ENCODE assay signal across 1 cellular context in the genomic region with DNA sequence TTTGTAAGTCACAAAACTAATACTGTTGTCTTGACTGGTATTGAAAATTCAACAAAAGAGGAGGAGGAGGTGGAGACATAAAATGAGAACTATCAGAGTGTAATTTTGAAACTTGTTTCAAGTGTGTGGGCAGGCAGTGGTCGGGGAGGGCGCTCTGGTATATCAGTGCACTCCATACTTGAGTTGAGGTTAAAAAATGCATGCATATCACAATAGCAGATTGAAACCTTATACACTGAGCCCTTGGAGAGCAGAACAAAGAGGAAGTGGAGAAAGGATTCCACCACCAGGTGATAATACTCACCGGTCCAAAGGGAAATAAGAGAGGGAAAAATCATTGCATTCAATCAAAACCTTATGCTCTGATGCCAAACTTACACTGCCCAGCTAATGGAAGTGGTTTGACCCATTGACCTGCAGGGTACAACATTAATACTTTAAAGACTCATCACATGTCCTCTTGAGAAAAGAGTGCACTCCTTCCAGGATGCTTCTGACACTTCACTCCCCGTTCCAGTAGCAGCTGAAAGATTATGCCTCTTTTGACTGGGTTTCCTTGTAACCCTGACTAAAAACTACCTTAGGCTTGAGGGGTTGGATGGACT.
TF ChIP-seq lines count a peak whose summit lies in the region.

No MANE protein-coding gene starts in this region.

TF ChIP-seq in WTC11, 78 proteins besides CTCF, POLR2A, EP300 and RAD21 (continued from another document):
- TF ChIP-seq, protein P1, sequence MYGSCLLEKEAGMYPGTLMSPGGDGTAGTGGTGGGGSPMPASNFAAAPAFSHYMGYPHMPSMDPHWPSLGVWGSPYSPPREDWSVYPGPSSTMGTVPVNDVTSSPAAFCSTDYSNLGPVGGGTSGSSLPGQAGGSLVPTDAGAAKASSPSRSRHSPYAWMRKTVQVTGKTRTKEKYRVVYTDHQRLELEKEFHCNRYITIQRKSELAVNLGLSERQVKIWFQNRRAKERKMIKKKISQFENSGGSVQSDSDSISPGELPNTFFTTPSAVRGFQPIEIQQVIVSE (CRISPR knock-in tag; IDR thresholded peaks at IDR 0.05; ENCODE audit: borderline replicate concordance): no peak
- TF ChIP-seq SOX15 (CRISPR knock-in tag; IDR thresholded peaks at IDR 0.05) (no peak), CREM (CRISPR knock-in tag; IDR thresholded peaks at IDR 0.05) (no peak), RORB (CRISPR knock-in tag; IDR thresholded peaks at IDR 0.05) (no peak)
TF ChIP-seq in WTC11: peak in this region for 0.
